In genomic region chr10:6301482-6302083, GRCh38 we compare ENCODE assay signal across 20 cellular contexts.
A peak's percentile ranks its signal among the peaks of the same experiment; 100 is the strongest.
DNase-seq lines count a peak whose midpoint lies in the region; ATAC-seq, FAIRE-seq and TF ChIP-seq lines count a peak whose summit lies in the region.
"Had no signal": no experiment of that assay in that cellular context is flagged by ENCODE, and none has a peak within 500 bp of the region (broad histone marks: within the 10 kb centered on the region; RNA-seq: fewer than 3 reads in every experiment).

No MANE protein-coding gene starts in this region.

- peaks cover 0 to 42% (median 4%) of the 10 kb centered on the region in 5 donors for H3K36me3 Mint-ChIP-seq in naive thymus-derived CD4-positive, alpha-beta T cell
- H3K36me3 Mint-ChIP-seq: CD4-positive, CD25-positive, alpha-beta regulatory T cell; naive B cell had no signal

- FAIRE-seq in HepG2 (lab: Jason Lieb, UNC): no peak

- ATAC-seq in right lobe of liver (peak; percentile 24 to 77 (median 76)), HepG2 (no peak)
- no peak for ATAC-seq in naive thymus-derived CD4-positive, alpha-beta T cell
- ATAC-seq: activated CD4-positive, alpha-beta T cell treated with anti-CD3 and anti-CD28 coated beads for 36 hours had no signal

- DNase-seq in right lobe of liver (peak in 2 of 3 donors; percentile 44 to 46), HepG2 (ENCODE audit: low spot score) (no peak), amniotic epithelial cell (ENCODE audit: low read depth) (peak; percentile 1), kidney tubule cell (ENCODE audit: low spot score) (peak; percentile 91), UCSD-AML1 (lab: John Stamatoyannopoulos, UW; ENCODE audit: unreplicated experiment) (no peak), mammary epithelial cell (no peak)
- DNase-seq in naive thymus-derived CD4-positive, alpha-beta T cell: no peak
- DNase-seq in activated CD4-positive, alpha-beta T cell treated with anti-CD3 and anti-CD28 coated beads for 1 hour: no peak
- DNase-seq: activated CD4-positive, alpha-beta T cell treated with anti-CD3 and anti-CD28 coated beads for 36 hours; CD4-positive, CD25-positive, alpha-beta regulatory T cell; DMS53; HFFc6; naive B cell; NCI-H1694 treated with DMSO at 0.1 percent for 48 hours; NCI-H345; ovary; stimulated activated CD4-positive, alpha-beta T cell treated with anti-CD3 and anti-CD28 coated beads, Interleukin-2, amount 100 ng/mL, for 24 hours; uterus had no signal

- H3K27me3 Mint-ChIP-seq in naive thymus-derived CD4-positive, alpha-beta T cell: no peaks in the 10 kb centered on the region
- H3K27me3 Mint-ChIP-seq: activated CD4-positive, alpha-beta T cell treated with anti-CD3 and anti-CD28 coated beads for 36 hours; naive B cell had no signal

- BruUV-seq in HepG2 (replicated peaks; lab: Mats Ljungman, UMichigan): no TSS peak
- BruUV-seq in mammary epithelial cell (replicated peaks; lab: Mats Ljungman, UMichigan): no TSS peak

- no peak overlapping the region for H3K4me3 ChIP-seq in right lobe of liver
- H3K4me3 ChIP-seq in HepG2 (replicated peaks in 1 of 3; ENCODE audit: insufficient read depth in 1 of 3, low read depth in 2 of 3, low read length in 3 of 3): no peak overlapping the region
- no peak overlapping the region for H3K4me3 ChIP-seq in naive thymus-derived CD4-positive, alpha-beta T cell (ENCODE audit: low read length)
- H3K4me3 ChIP-seq in mammary epithelial cell (replicated peaks in 1 of 3; ENCODE audit: insufficient read depth in 1 of 3, low read depth in 2 of 3, low read length in 3 of 3): no peak overlapping the region
- H3K4me3 ChIP-seq: lung, ovary, uterus had no signal

- no peak for TF ChIP-seq RAD21 in HepG2 (CRISPR knock-in tag; IDR thresholded peaks at IDR 0.05)

- H3K27me3 ChIP-seq in right lobe of liver (no peaks in the 10 kb centered on the region), HepG2 (ENCODE audit: control insufficient read depth in 1 of 2, insufficient read depth in 2 of 2, low read length in 2 of 2) (peaks cover 0 to 7% of the 10 kb centered on the region in 2 experiments; a peak in 2 of 5 replicates), mammary epithelial cell (ENCODE audit: insufficient read depth, low read length) (no peaks in the 10 kb centered on the region)
- no peaks in the 10 kb centered on the region for H3K27me3 ChIP-seq in naive thymus-derived CD4-positive, alpha-beta T cell (ENCODE audit: control insufficient read depth in 2 of 2, insufficient read depth in 2 of 2, low read length in 2 of 2)
- H3K27me3 ChIP-seq: ovary, uterus had no signal

- H3K9me3 ChIP-seq in right lobe of liver: no peaks in the 10 kb centered on the region
- no peaks in the 10 kb centered on the region for H3K9me3 ChIP-seq in HepG2 (ENCODE audit: low read length)
- H3K9me3 ChIP-seq in naive thymus-derived CD4-positive, alpha-beta T cell (ENCODE audit: control insufficient read depth in 2 of 3, low read length in 3 of 3): no peaks in the 10 kb centered on the region
- H3K9me3 ChIP-seq in mammary epithelial cell (replicated peaks; ENCODE audit: insufficient read depth, low read length): no peaks in the 10 kb centered on the region
- H3K9me3 ChIP-seq: uterus had no signal

- no peak for TF ChIP-seq CTCF in right lobe of liver (IDR thresholded peaks at IDR 0.05)
- TF ChIP-seq CTCF in HepG2 (CRISPR knock-in tag; IDR thresholded peaks at IDR 0.05): no peak
- no peak for TF ChIP-seq CTCF in mammary epithelial cell (conservative IDR thresholded peaks at IDR 0.05 in 1 of 2, IDR thresholded peaks at IDR 0.05 in 1 of 2; ENCODE audit: extremely low read depth in 1 of 2, insufficient read depth in 1 of 2, low read depth in 1 of 2, low read length in 2 of 2)

- H3K27ac ChIP-seq in right lobe of liver (peak overlapping the region in 1 of 3 donors; percentile 11), HepG2 (ENCODE audit: extremely low read length, insufficient read depth, low read length) (no peak overlapping the region), mammary epithelial cell (ENCODE audit: insufficient read depth, low read depth, low read length) (no peak overlapping the region)
- no peak overlapping the region for H3K27ac ChIP-seq in naive thymus-derived CD4-positive, alpha-beta T cell (ENCODE audit: low read depth, low read length)
- H3K27ac ChIP-seq: ovary, uterus had no signal

- peaks cover 0 to 4% (median 0%) of the 10 kb centered on the region in 11 donors for H3K9me3 Mint-ChIP-seq in naive thymus-derived CD4-positive, alpha-beta T cell
- H3K9me3 Mint-ChIP-seq: activated T-helper 1 cell treated with anti-CD3 and anti-CD28 coated beads, Interleukin-12 subunit alpha, Interleukin-12 subunit beta, Interleukin-2, Interleukin-4 antibody, amounts not matched to agents 30 ng/mL and 10 ng/mL and 1 ng/mL, durations not matched to agents 14 hours and 24 hours and 36 hours; CD4-positive, CD25-positive, alpha-beta regulatory T cell; HFFc6 had no signal

- H3K4me1 Mint-ChIP-seq in naive thymus-derived CD4-positive, alpha-beta T cell: peaks cover 7 to 42% (median 20%) of the 10 kb centered on the region in 7 donors

- no peaks in the 10 kb centered on the region for H3K4me1 ChIP-seq in right lobe of liver
- peaks cover 39% of the 10 kb centered on the region for H3K4me1 ChIP-seq in HepG2 (ENCODE audit: insufficient read depth, low read length)
- H3K4me1 ChIP-seq in naive thymus-derived CD4-positive, alpha-beta T cell (ENCODE audit: control insufficient read depth in 2 of 2, insufficient read depth in 2 of 2, low read length in 2 of 2): peaks cover 7 to 12% of the 10 kb centered on the region in 2 donors
- peaks cover 42% of the 10 kb centered on the region for H3K4me1 ChIP-seq in mammary epithelial cell (ENCODE audit: insufficient read depth, low read length)
- H3K4me1 ChIP-seq: uterus had no signal

- WGBS in right lobe of liver (ENCODE audit: insufficient coverage, low coverage, low lambda C conversion rate, missing lambda C conversion rate): 40% methylated on average over 4 of the region's 7 CpGs
- WGBS in HepG2 (ENCODE audit: low lambda C conversion rate): 45% methylated on average over 7 of the region's 7 CpGs
- 94% methylated on average over 7 of the region's 7 CpGs for WGBS in mammary epithelial cell (ENCODE audit: low coverage, missing lambda C conversion rate)

- H2AFZ ChIP-seq in HepG2 (ENCODE audit: low read length) (no peak overlapping the region), mammary epithelial cell (ENCODE audit: low read depth, low read length) (no peak overlapping the region)

- TF ChIP-seq EP300 in HepG2 (IDR thresholded peaks at IDR 0.05; ENCODE audit: low read depth in 2 of 2, low read length in 2 of 2) (no peak), HepG2 (CRISPR knock-in tag; IDR thresholded peaks at IDR 0.05; ENCODE audit: borderline replicate concordance) (no peak)

- CTCF ChIA-PET in HepG2 (lab: Yijun Ruan, JAX; ENCODE audit: low intra/inter-chr PET ratio, low total read pairs) (no interaction called here), mammary epithelial cell (lab: Charles Lee; ENCODE audit: low non-redundant PET) (no interaction called here)
- CTCF ChIA-PET in naive thymus-derived CD4-positive, alpha-beta T cell (lab: Charles Lee): interaction anchor here (1.1 kb wide), 1 partner anchor 99 kb away, joined by 4 read pairs; no protein-coding TSS in a partner anchor

- peak overlapping the region in 1 of 9 donors; percentile 53 for H3K27ac Mint-ChIP-seq in naive thymus-derived CD4-positive, alpha-beta T cell
- H3K27ac Mint-ChIP-seq: HFFc6 had no signal

- no peaks in the 10 kb centered on the region for H4K20me1 ChIP-seq in HepG2 (ENCODE audit: insufficient read depth, low read length)
- H4K20me1 ChIP-seq in mammary epithelial cell (ENCODE audit: insufficient read depth, low read length): no peaks in the 10 kb centered on the region

- in situ Hi-C loops in HepG2 (cut with HindIII; ENCODE audit: extremely low pct_ligation_motif_present, low pct_unique_long_range_greater_than_20kb): no loop called here
- in situ Hi-C loops in mammary epithelial cell (cut with MboI; ENCODE audit: low sequenced_read_pairs in 2 of 2): no loop called here

- H3K79me2 ChIP-seq in HepG2 (ENCODE audit: insufficient read depth, low read length) (no peaks in the 10 kb centered on the region), mammary epithelial cell (ENCODE audit: insufficient read depth, low read length) (no peaks in the 10 kb centered on the region)

- POLR2A ChIA-PET in HepG2 (lab: Yijun Ruan, JAX): no interaction called here
- POLR2A ChIA-PET in naive thymus-derived CD4-positive, alpha-beta T cell (lab: Charles Lee): interaction anchor here (2.7 kb wide), 1 partner anchor 46 kb away, joined by 11 read pairs; no protein-coding TSS in a partner anchor

- dilution Hi-C loops in mammary epithelial cell (cut with HindIII; ENCODE audit: low sequenced_read_pairs): loop anchor here (5.0 kb wide), 1 partner anchor 34 kb away; no protein-coding TSS in a partner anchor

- TF ChIP-seq POLR2A in right lobe of liver (IDR thresholded peaks at IDR 0.05): no peak
- no peak for TF ChIP-seq POLR2A in HepG2 (IDR thresholded peaks at IDR 0.05; ENCODE audit: insufficient read depth in 1 of 2, low read depth in 2 of 2, low read length in 2 of 2)

- intact Hi-C loops in right lobe of liver (cut with DNase I): no loop called here
- intact Hi-C loops in HepG2 (cut with micrococcal nuclease; ENCODE audit: unreplicated experiment): no loop called here
- intact Hi-C loops in naive thymus-derived CD4-positive, alpha-beta T cell (cut with micrococcal nuclease): no loop called here
- intact Hi-C loops in mammary epithelial cell (cut with micrococcal nuclease): no loop called here

- no peak overlapping the region for H3K4me2 ChIP-seq in HepG2 (ENCODE audit: low read depth, low read length)
- H3K4me2 ChIP-seq in mammary epithelial cell (ENCODE audit: insufficient read depth, low read depth, low read length): no peak overlapping the region

- H3K9ac ChIP-seq in HepG2 (ENCODE audit: insufficient read depth, low read depth, low read length): no peak overlapping the region
- H3K9ac ChIP-seq in mammary epithelial cell (ENCODE audit: insufficient read depth, low read length): no peak overlapping the region

- no peaks in the 10 kb centered on the region for H3K36me3 ChIP-seq in right lobe of liver
- no peaks in the 10 kb centered on the region for H3K36me3 ChIP-seq in HepG2 (replicated peaks in 1 of 2; ENCODE audit: control insufficient read depth in 1 of 2, insufficient read depth in 2 of 2, low read length in 2 of 2)
- no peaks in the 10 kb centered on the region for H3K36me3 ChIP-seq in naive thymus-derived CD4-positive, alpha-beta T cell (ENCODE audit: control insufficient read depth in 2 of 3, insufficient read depth in 3 of 3, low read length in 3 of 3)
- no peaks in the 10 kb centered on the region for H3K36me3 ChIP-seq in mammary epithelial cell (ENCODE audit: insufficient read depth, low read length)
- H3K36me3 ChIP-seq: ovary, uterus had no signal

- no peak overlapping the region for H3K4me3 Mint-ChIP-seq in naive thymus-derived CD4-positive, alpha-beta T cell
- H3K4me3 Mint-ChIP-seq: activated CD4-positive, alpha-beta T cell treated with anti-CD3 and anti-CD28 coated beads for 36 hours; activated T-helper 1 cell treated with anti-CD3 and anti-CD28 coated beads, Interleukin-12 subunit alpha, Interleukin-12 subunit beta, Interleukin-2, Interleukin-4 antibody, amounts not matched to agents 30 ng/mL and 10 ng/mL and 1 ng/mL, durations not matched to agents 14 hours and 24 hours and 36 hours; HFFc6 had no signal

TF ChIP-seq in HepG2, 621 proteins besides CTCF, POLR2A, EP300 and RAD21 (continues in another document):
- TF ChIP-seq ZNF709 (CRISPR knock-in tag; IDR thresholded peaks at IDR 0.05) (no peak), ZBTB42 (CRISPR knock-in tag; IDR thresholded peaks at IDR 0.05) (no peak)

Comparison
In these comparisons a context has a peak if more than half of its experiments do, and no peak if none do; other contexts are left out.
1. ATAC-seq: peak in right lobe of liver (4 of 4); none in HepG2 (single experiment) and naive thymus-derived CD4-positive, alpha-beta T cell (single experiment).
2. DNase-seq: peak in right lobe of liver (2 of 3), amniotic epithelial cell (single experiment) and kidney tubule cell (single experiment); none in HepG2 (single experiment), naive thymus-derived CD4-positive, alpha-beta T cell (0 of 9), UCSD-AML1 (single experiment), activated CD4-positive, alpha-beta T cell treated with anti-CD3 and anti-CD28 coated beads for 1 hour (single experiment) and mammary epithelial cell (single experiment).